ENCODE assay signal across 1 cellular context in genomic region chr2:238069877-238070276, GRCh38.
TF ChIP-seq lines count a peak whose summit lies in the region.

No MANE protein-coding gene starts in this region.

TF ChIP-seq in IMR-90, 13 proteins besides CTCF, POLR2A, EP300 and RAD21 (continued from another document):
- no peak for TF ChIP-seq CEBPB (IDR thresholded peaks at IDR 0.05; ENCODE audit: low read depth, low read length)
- no peak for TF ChIP-seq BHLHE40 (IDR thresholded peaks at IDR 0.05; ENCODE audit: low read depth, low read length)
- no peak for TF ChIP-seq SMC3 (IDR thresholded peaks at IDR 0.05; ENCODE audit: low read depth, low read length)
- TF ChIP-seq RCOR1 (IDR thresholded peaks at IDR 0.05; ENCODE audit: insufficient replicate concordance, low read length) = no peak
- no peak for TF ChIP-seq MAZ (IDR thresholded peaks at IDR 0.05; ENCODE audit: borderline replicate concordance, low read depth, low read length)
- no peak for TF ChIP-seq FOS (IDR thresholded peaks at IDR 0.05; ENCODE audit: low read depth, low read length)
- TF ChIP-seq MAFK (IDR thresholded peaks at IDR 0.05; ENCODE audit: low read depth, low read length) = no peak
- no peak for TF ChIP-seq CHD1 (IDR thresholded peaks at IDR 0.05; ENCODE audit: low read depth, low read length)
- TF ChIP-seq RFX5 (IDR thresholded peaks at IDR 0.05; ENCODE audit: low read depth, low read length) = no peak
